Comparison of ENCODE assay signal across 1 cellular context in genomic region chr6:35754452-35755321, GRCh38.
A peak's percentile ranks its signal among the peaks of the same experiment; 100 is the strongest.
TF ChIP-seq lines count a peak whose summit lies in the region.

No MANE protein-coding gene starts in this region.

TF ChIP-seq in HepG2, 621 proteins besides CTCF, POLR2A, EP300 and RAD21:
- TF ChIP-seq ZNF235 (CRISPR knock-in tag; IDR thresholded peaks at IDR 0.05; ENCODE audit: borderline replicate concordance) (no peak), HMG20A (CRISPR knock-in tag; IDR thresholded peaks at IDR 0.05; ENCODE audit: borderline replicate concordance) (no peak), ARHGAP35 (CRISPR knock-in tag; IDR thresholded peaks at IDR 0.05; ENCODE audit: borderline replicate concordance) (no peak), PBX2 (CRISPR knock-in tag; IDR thresholded peaks at IDR 0.05) (peak; percentile 79)
